ENCODE assay signal across 1 cellular context in genomic region chr9:96113045-96113444, GRCh38.
TF ChIP-seq lines count a peak whose summit lies in the region.

No MANE protein-coding gene starts in this region.

TF ChIP-seq in SK-N-SH, 30 proteins besides CTCF, POLR2A, EP300 and RAD21 (continued from another document):
- no peak for TF ChIP-seq REST (IDR thresholded peaks at IDR 0.05; ENCODE audit: low read depth, low read length)
- no peak for TF ChIP-seq TCF12 (IDR thresholded peaks at IDR 0.05)
- no peak for TF ChIP-seq PBX3 (IDR thresholded peaks at IDR 0.05)
- TF ChIP-seq GATA2 (CRISPR knock-in tag; IDR thresholded peaks at IDR 0.05), result no peak
- TF ChIP-seq RCOR1 (IDR thresholded peaks at IDR 0.05; ENCODE audit: low read length), result no peak
- TF ChIP-seq SIN3A (IDR thresholded peaks at IDR 0.05; ENCODE audit: borderline replicate concordance, low read depth, low read length), result no peak
- no peak for TF ChIP-seq FOXM1 (IDR thresholded peaks at IDR 0.05; ENCODE audit: low read depth)
- TF ChIP-seq RFX5 (IDR thresholded peaks at IDR 0.05; ENCODE audit: low read length), result no peak
- no peak for TF ChIP-seq MAX (IDR thresholded peaks at IDR 0.05; ENCODE audit: low read depth)
